8 cellular contexts compared by ENCODE assay signal in the genomic region with DNA sequence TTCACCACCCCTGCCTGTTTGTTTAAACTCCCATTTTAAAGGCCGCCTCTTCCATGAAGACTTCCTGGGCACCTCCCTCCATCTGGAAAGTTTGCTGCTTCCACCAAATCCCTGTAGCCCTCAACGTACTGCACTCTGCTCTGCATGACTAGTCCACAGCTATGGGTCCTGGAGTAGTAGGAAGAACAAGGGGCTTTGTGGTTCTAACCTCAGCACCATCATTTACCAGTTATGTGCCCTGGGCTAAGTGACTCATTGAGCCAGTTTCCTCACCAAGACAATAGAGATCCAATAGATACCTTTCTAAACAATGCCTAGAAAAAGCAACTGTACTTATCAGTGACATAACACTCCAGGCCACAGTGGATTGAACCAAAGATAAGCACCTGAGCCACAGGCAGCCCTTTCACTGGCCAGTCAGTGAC. TPM values are rescaled to one million over a fixed set of nuclear protein-coding genes. Genes with fewer than 3 reads are reported as not detected.
DNase-seq lines count a peak whose midpoint lies in the region; ATAC-seq lines count a peak whose summit lies in the region.

No MANE protein-coding gene starts in this region.

- H2BK12ac ChIP-seq in mesenchymal stem cell (ENCODE audit: low read length in 2 of 2), result peak overlapping the region; percentile 94 to 99

- no peaks in the 10 kb centered on the region for H3K9me3 ChIP-seq in BLaER1 treated with 17β-estradiol and CSF1 and Interleukin-3, amounts not matched to agents 10 nM and 100 nM (replicated peaks in 1 of 11)
- H3K9me3 ChIP-seq in mesenchymal stem cell (ENCODE audit: control insufficient read depth, low read length), result no peaks in the 10 kb centered on the region

- H3K4me1 ChIP-seq in BLaER1 treated with 17β-estradiol and CSF1 and Interleukin-3, amounts not matched to agents 10 nM and 100 nM, result peaks cover 52 to 80% (median 62%) of the 10 kb centered on the region in 10 experiments
- H3K4me1 ChIP-seq in mesenchymal stem cell (ENCODE audit: control insufficient read depth, insufficient read depth, low read depth, low read length), result peaks cover 46% of the 10 kb centered on the region

- H3K27me3 ChIP-seq in BLaER1 treated with 17β-estradiol and CSF1 and Interleukin-3, amounts not matched to agents 10 nM and 100 nM, result peaks cover 0 to 23% (median 0%) of the 10 kb centered on the region in 11 experiments; a peak in 4 of 22 replicates
- no peaks in the 10 kb centered on the region for H3K27me3 ChIP-seq in mesenchymal stem cell (ENCODE audit: control insufficient read depth in 1 of 2, insufficient read depth in 1 of 2, low read length in 2 of 2)

- peak overlapping the region; percentile 94 for H4K8ac ChIP-seq in mesenchymal stem cell (ENCODE audit: low read length)

- H3K23ac ChIP-seq in mesenchymal stem cell (ENCODE audit: low read length in 2 of 2), result no peak overlapping the region

- peak; percentile 100 for DNase-seq in M059J (ENCODE audit: low read depth)
- DNase-seq in amniotic stem cell (lab: John Stamatoyannopoulos, UW), result peak; percentile 57
- peak; percentile 95 for DNase-seq in mesenchymal stem cell
- no peak for DNase-seq in SKM-1 treated with dmso at 0.1 percent for 144 hours (lab: John Stamatoyannopoulos, UW; ENCODE audit: unreplicated experiment)
- DNase-seq in effector CD4-positive, alpha-beta T cell, result no peak
- no peak for DNase-seq in NCI-H1092 treated with DMSO at 0.1 percent for 48 hours (lab: John Stamatoyannopoulos, UW)

- no peak overlapping the region for H2AFZ ChIP-seq in mesenchymal stem cell (ENCODE audit: low read depth, low read length)

- no peaks in the 10 kb centered on the region for H3K36me3 ChIP-seq in BLaER1 treated with 17β-estradiol and CSF1 and Interleukin-3, amounts not matched to agents 10 nM and 100 nM
- H3K36me3 ChIP-seq in mesenchymal stem cell (ENCODE audit: control insufficient read depth in 1 of 2, insufficient read depth in 2 of 2, low read depth in 1 of 2, low read length in 2 of 2), result no peaks in the 10 kb centered on the region

- H2BK5ac ChIP-seq in mesenchymal stem cell (ENCODE audit: low read depth, low read length, poor library complexity, severe bottlenecking), result peak overlapping the region; percentile 92

- peaks cover 0 to 11% (median 0%) of the 10 kb centered on the region in 11 experiments; a peak in 2 of 22 replicates for H4K20me1 ChIP-seq in BLaER1 treated with 17β-estradiol and CSF1 and Interleukin-3, amounts not matched to agents 10 nM and 100 nM

- WGBS in mesenchymal stem cell, result 16% methylated on average over 2 of the region's 2 CpGs

- H3K27ac ChIP-seq in BLaER1 treated with 17β-estradiol and CSF1 and Interleukin-3, amounts not matched to agents 10 nM and 100 nM, result peak overlapping the region in 5 of 11 experiments; percentile 74 to 77 (median 76); a peak in 4 of 22 replicates
- H3K27ac ChIP-seq in mesenchymal stem cell (ENCODE audit: low read length, poor library complexity, severe bottlenecking), result peak overlapping the region; percentile 95

- H3K79me1 ChIP-seq in mesenchymal stem cell (replicated peaks; ENCODE audit: low read length, poor library complexity, severe bottlenecking), result peaks cover 1% of the 10 kb centered on the region

- ATAC-seq in HG03354 (IDR thresholded peaks at IDR 0.05; ENCODE audit: poor library complexity, severe bottlenecking, unreplicated experiment), result no peak

- peak overlapping the region; percentile 83 to 98 (median 96) for H3K4me2 ChIP-seq in BLaER1 treated with 17β-estradiol and CSF1 and Interleukin-3, amounts not matched to agents 10 nM and 100 nM
- H3K4me2 ChIP-seq in mesenchymal stem cell (ENCODE audit: low read length, poor library complexity, severe bottlenecking), result no peak overlapping the region

- H2AK5ac ChIP-seq in mesenchymal stem cell (ENCODE audit: low read length, severe bottlenecking), result peak overlapping the region; percentile 78

- H2BK120ac ChIP-seq in mesenchymal stem cell (ENCODE audit: low read depth, low read length), result peak overlapping the region; percentile 67

- H3K14ac ChIP-seq in mesenchymal stem cell (ENCODE audit: low read length in 2 of 2), result peak overlapping the region in 1 of 2 experiments; percentile 6

- H4K91ac ChIP-seq in mesenchymal stem cell (ENCODE audit: low read length), result peak overlapping the region; percentile 91

- H3K9ac ChIP-seq in BLaER1 treated with 17β-estradiol and CSF1 and Interleukin-3, amounts not matched to agents 10 nM and 100 nM, result no peak overlapping the region
- peak overlapping the region; percentile 67 for H3K9ac ChIP-seq in mesenchymal stem cell (ENCODE audit: low read length)

- peak overlapping the region; percentile 82 to 94 for H3K18ac ChIP-seq in mesenchymal stem cell (ENCODE audit: low read depth in 1 of 2, low read length in 2 of 2)

- H3K4ac ChIP-seq in mesenchymal stem cell (ENCODE audit: low read depth in 1 of 2, low read length in 2 of 2), result peak overlapping the region; percentile 50 to 70

- H2BK15ac ChIP-seq in mesenchymal stem cell (ENCODE audit: low read depth, poor library complexity, severe bottlenecking), result peak overlapping the region; percentile 67

- H3K4me3 ChIP-seq in BLaER1 treated with 17β-estradiol and CSF1 and Interleukin-3, amounts not matched to agents 10 nM and 100 nM, result no peak overlapping the region
- H3K4me3 ChIP-seq in mesenchymal stem cell (ENCODE audit: insufficient read depth in 1 of 2, low read depth in 1 of 2, low read length in 2 of 2), result no peak overlapping the region

RNA-seq across cellular contexts. Expression of a gene that starts 8.5 kb away (rescaled TPM):
- total RNA-seq in M059J (2014; rRNA removed; shearing (Covaris generic)), result 2.2 and 5.2 TPM in 2 replicates
- polyA plus RNA-seq in mesenchymal stem cell (2013, experiment 1 of 2), result 16.6 TPM
- polyA plus RNA-seq in mesenchymal stem cell (2013, experiment 2 of 2), result 16.0 TPM

Comparison
In these comparisons a context has a peak if more than half of its experiments do, and no peak if none do; other contexts are left out.
1. DNase-seq: peak in M059J (single experiment), amniotic stem cell (single experiment) and mesenchymal stem cell (single experiment); none in SKM-1 treated with dmso at 0.1 percent for 144 hours (single experiment), effector CD4-positive, alpha-beta T cell (single experiment) and NCI-H1092 treated with DMSO at 0.1 percent for 48 hours (single experiment).